Comparison of ENCODE assay signal across 1 cellular context in genomic region chr5:107464403-107464802, GRCh38.
TF ChIP-seq lines count a peak whose summit lies in the region.

No MANE protein-coding gene starts in this region.

TF ChIP-seq in WTC11, 78 proteins besides CTCF, POLR2A, EP300 and RAD21 (continued from another document):
- no peak for TF ChIP-seq E2F1 (CRISPR knock-in tag; IDR thresholded peaks at IDR 0.05)
